14 cellular contexts compared by ENCODE assay signal in the genomic region with DNA sequence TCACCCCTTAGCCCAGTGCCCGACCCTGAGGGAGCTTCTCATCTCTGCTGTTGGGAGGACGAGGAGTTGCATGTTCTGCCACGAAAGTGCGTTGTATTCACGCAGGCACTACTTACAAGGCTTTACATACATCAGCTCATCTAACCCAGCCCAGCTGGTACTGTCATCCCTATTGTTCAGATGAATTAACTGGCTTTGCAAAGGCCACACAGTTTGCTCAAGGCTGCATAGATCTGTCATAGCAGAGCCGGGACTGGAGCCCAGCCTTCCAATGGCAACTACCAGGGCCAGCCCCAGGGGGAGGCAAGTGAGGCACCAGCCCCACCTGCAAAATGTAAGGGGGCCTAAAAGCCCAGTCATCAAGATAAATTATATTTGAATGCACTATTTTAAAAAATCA.
DNase-seq lines count a peak whose midpoint lies in the region; ATAC-seq and TF ChIP-seq lines count a peak whose summit lies in the region.
"Had no signal": no experiment of that assay in that cellular context is flagged by ENCODE, and none has a peak within 500 bp of the region (broad histone marks: within the 10 kb centered on the region; RNA-seq: fewer than 3 reads in every experiment).

No MANE protein-coding gene starts in this region.

- no peak for ATAC-seq in HG03139 (IDR thresholded peaks at IDR 0.05; ENCODE audit: unreplicated experiment)

- no peak for TF ChIP-seq CTCF in dorsolateral prefrontal cortex (IDR thresholded peaks at IDR 0.05 in 54 of 56, conservative IDR thresholded peaks at IDR 0.05 in 2 of 56; ENCODE audit: low read depth in 1 of 56, partially characterized antibody in 56 of 56)

- H3K4me3 ChIP-seq in dorsolateral prefrontal cortex, result no peak overlapping the region

- H3K27me3 ChIP-seq in dorsolateral prefrontal cortex, result no peaks in the 10 kb centered on the region
- no peaks in the 10 kb centered on the region for H3K27me3 ChIP-seq in layer of hippocampus (ENCODE audit: control insufficient read depth, insufficient read depth, low read length)
- H3K27me3 ChIP-seq: BE2C had no signal

- H3K27ac ChIP-seq in dorsolateral prefrontal cortex, result peak overlapping the region in 55 of 59 donors; percentile 6 to 91 (median 72)
- H3K27ac ChIP-seq in layer of hippocampus (ENCODE audit: low read depth, low read length), result peak overlapping the region; percentile 31
- peak overlapping the region; percentile 86 for H3K27ac ChIP-seq in substantia nigra (ENCODE audit: low read depth, low read length, poor library complexity, severe bottlenecking)
- H3K27ac ChIP-seq: C4-2B, HL-60 had no signal

- DNase-seq in dorsolateral prefrontal cortex, result peak in 3 of 10 donors; percentile 39 to 59 (median 41)
- peak in 35 of 49 donors; percentile 2 to 81 (median 28) for DNase-seq in substantia nigra (lab: John Stamatoyannopoulos, UW)
- DNase-seq in RKO (ENCODE audit: low spot score), result no peak
- no peak for DNase-seq in T-helper 2 cell
- DNase-seq in NCI-H1436 (lab: John Stamatoyannopoulos, UW), result no peak
- DNase-seq: BE2C; CD4-positive, alpha-beta memory T cell; DMS79; GOT3; H9 had no signal

- intact Hi-C loops in dorsolateral prefrontal cortex (cut with DNase I), result no loop called here

Comparison
In these comparisons a context has a peak if more than half of its experiments do, and no peak if none do; other contexts are left out.
1. DNase-seq: peak in substantia nigra (35 of 49); none in RKO (single experiment), T-helper 2 cell (0 of 5) and NCI-H1436 (single experiment).
2. H3K27ac ChIP-seq: peak in every context shown above with its lines; median percentile 86 in substantia nigra; 72 in dorsolateral prefrontal cortex; 31 in layer of hippocampus.